6 cellular contexts compared by ENCODE assay signal in genomic region chr15:77980674-77981073, GRCh38.
A peak's percentile ranks its signal among the peaks of the same experiment; 100 is the strongest.
DNase-seq lines count a peak whose midpoint lies in the region; ATAC-seq, FAIRE-seq and TF ChIP-seq lines count a peak whose summit lies in the region.
"Not testable (repeated sequence)": the region's sequence is repeated elsewhere in the genome, so short reads cannot be mapped to it uniquely, and the experiment has no call there.

No MANE protein-coding gene starts in this region.

- CTCF ChIA-PET in K562 (lab: Yijun Ruan, JAX; ENCODE audit: low intra/inter-chr PET ratio) = not testable (repeated sequence)

- H3K9me3 Mint-ChIP-seq in neural crest cell; stimulated activated effector memory CD8-positive, alpha-beta T cell treated with anti-CD3 and anti-CD28 coated beads, Interleukin-12 subunit alpha, Interleukin-12 subunit beta, amount 100 ng/mL, for 72 hours: not testable (repeated sequence)

- not testable (repeated sequence) for TF ChIP-seq EP300 in K562 (IDR thresholded peaks at IDR 0.05; ENCODE audit: low read length)

- peaks cover 0 to 30% of the 10 kb centered on the region in 2 experiments; a peak in 3 of 5 replicates for H3K27me3 ChIP-seq in K562 (ENCODE audit: control insufficient read depth in 2 of 2, insufficient read depth in 2 of 2, low read length in 2 of 2)

- H3K4me1 Mint-ChIP-seq in neural crest cell = not testable (repeated sequence)
- H3K4me1 Mint-ChIP-seq in stimulated activated effector memory CD8-positive, alpha-beta T cell treated with anti-CD3 and anti-CD28 coated beads, Interleukin-12 subunit alpha, Interleukin-12 subunit beta, amount 100 ng/mL, for 72 hours = peaks cover 11% of the 10 kb centered on the region

- H3K79me2 ChIP-seq in K562 (ENCODE audit: control insufficient read depth, insufficient read depth, low read length) = not testable (repeated sequence)

- not testable (repeated sequence) for DNase-seq in GM12891 (ENCODE audit: insufficient read length, low spot score); K562 (ENCODE audit: extremely low read depth in 1 of 4, low spot score in 3 of 4); neural crest cell (ENCODE audit: low read depth, low spot score); stimulated activated effector memory CD8-positive, alpha-beta T cell treated with anti-CD3 and anti-CD28 coated beads, Interleukin-12 subunit alpha, Interleukin-12 subunit beta, amount 100 ng/mL, for 72 hours (ENCODE audit: low spot score in 2 of 2); urothelium cell line (ENCODE audit: low spot score)
- peak; percentile 14 for DNase-seq in islet precursor cell

- not testable (repeated sequence) for H3K4me3 ChIP-seq in K562

- FAIRE-seq in GM12891 (lab: Jason Lieb, UNC) = peak; percentile 26
- FAIRE-seq in K562 (lab: Jason Lieb, UNC) = not testable (repeated sequence)
- peak; percentile 96 for FAIRE-seq in urothelium cell line (lab: Jason Lieb, UNC)

- H3K27me3 Mint-ChIP-seq in neural crest cell (ENCODE audit: low read depth) = not testable (repeated sequence)

- not testable (repeated sequence) for TF ChIP-seq CTCF in K562 (IDR thresholded peaks at IDR 0.05 in 2 of 3, conservative IDR thresholded peaks at IDR 0.05 in 1 of 3; ENCODE audit: insufficient read depth in 2 of 3, low read depth in 1 of 3, low read length in 3 of 3); neural crest cell (conservative IDR thresholded peaks at IDR 0.05)

- peaks cover 0 to 15% of the 10 kb centered on the region in 2 experiments; a peak in 2 of 5 replicates for H3K4me1 ChIP-seq in K562 (replicated peaks in 1 of 2; ENCODE audit: control insufficient read depth in 2 of 2, insufficient read depth in 2 of 2, low read length in 2 of 2)

- not testable (repeated sequence) for H3K4me3 Mint-ChIP-seq in neural crest cell; stimulated activated effector memory CD8-positive, alpha-beta T cell treated with anti-CD3 and anti-CD28 coated beads, Interleukin-12 subunit alpha, Interleukin-12 subunit beta, amount 100 ng/mL, for 72 hours

- not testable (repeated sequence) for H2AFZ ChIP-seq in K562 (ENCODE audit: low read depth, low read length)

- H3K27ac Mint-ChIP-seq in neural crest cell (ENCODE audit: unreplicated experiment) = peak overlapping the region; percentile 37
- H3K27ac Mint-ChIP-seq in stimulated activated effector memory CD8-positive, alpha-beta T cell treated with anti-CD3 and anti-CD28 coated beads, Interleukin-12 subunit alpha, Interleukin-12 subunit beta, amount 100 ng/mL, for 72 hours = peak overlapping the region; percentile 37

- in situ Hi-C loops in K562 (cut with MboI) = not testable (repeated sequence)

- intact Hi-C loops in K562 (cut with micrococcal nuclease) = not testable (repeated sequence)

- not testable (repeated sequence) for H4K20me1 ChIP-seq in K562 (replicated peaks; ENCODE audit: control insufficient read depth, insufficient read depth, low read length)

- not testable (repeated sequence) for TF ChIP-seq RAD21 in K562 (CRISPR knock-in tag; conservative IDR thresholded peaks at IDR 0.05 in 1 of 2, IDR thresholded peaks at IDR 0.05 in 1 of 2)

- H3K9ac ChIP-seq in K562 (ENCODE audit: insufficient read depth in 1 of 2, low read depth in 2 of 2, low read length in 2 of 2) = not testable (repeated sequence)

- not testable (repeated sequence) for H3K9me3 ChIP-seq in K562 (replicated peaks; ENCODE audit: control insufficient read depth, insufficient read depth, low read depth, low read length)

- not testable (repeated sequence) for BruUV-seq in K562 (replicated peaks; lab: Mats Ljungman, UMichigan)

- H3K36me3 Mint-ChIP-seq in neural crest cell (ENCODE audit: low read depth); stimulated activated effector memory CD8-positive, alpha-beta T cell treated with anti-CD3 and anti-CD28 coated beads, Interleukin-12 subunit alpha, Interleukin-12 subunit beta, amount 100 ng/mL, for 72 hours: not testable (repeated sequence)

- POLR2A ChIA-PET in K562 (lab: Yijun Ruan, JAX) = not testable (repeated sequence)

- H3K27ac ChIP-seq in K562 (ENCODE audit: extremely low read depth, low read depth, low read length) = not testable (repeated sequence)

- 2% methylated on average over 3 of the region's 5 CpGs for WGBS in K562 (ENCODE audit: insufficient coverage, low coverage, missing lambda C conversion rate)

- not testable (repeated sequence) for TF ChIP-seq POLR2A in GM12891 (IDR thresholded peaks at IDR 0.05; ENCODE audit: low read depth, low read length); K562 (conservative IDR thresholded peaks at IDR 0.05)

- not testable (repeated sequence) for H3K9me1 ChIP-seq in K562 (ENCODE audit: control insufficient read depth, insufficient read depth, low read length)

- H3K36me3 ChIP-seq in K562 (ENCODE audit: control insufficient read depth, insufficient read depth, low read length) = not testable (repeated sequence)

- not testable (repeated sequence) for ATAC-seq in K562; stimulated activated effector memory CD8-positive, alpha-beta T cell treated with anti-CD3 and anti-CD28 coated beads, Interleukin-12 subunit alpha, Interleukin-12 subunit beta, amount 100 ng/mL, for 72 hours

- H3K4me2 ChIP-seq in K562 (ENCODE audit: insufficient read depth, low read length) = not testable (repeated sequence)

TF ChIP-seq in K562, 482 proteins besides CTCF, POLR2A, EP300 and RAD21:
- peak; percentile 67 for TF ChIP-seq BCOR (IDR thresholded peaks at IDR 0.05)
